8 cellular contexts compared by ENCODE assay signal in the genomic region with DNA sequence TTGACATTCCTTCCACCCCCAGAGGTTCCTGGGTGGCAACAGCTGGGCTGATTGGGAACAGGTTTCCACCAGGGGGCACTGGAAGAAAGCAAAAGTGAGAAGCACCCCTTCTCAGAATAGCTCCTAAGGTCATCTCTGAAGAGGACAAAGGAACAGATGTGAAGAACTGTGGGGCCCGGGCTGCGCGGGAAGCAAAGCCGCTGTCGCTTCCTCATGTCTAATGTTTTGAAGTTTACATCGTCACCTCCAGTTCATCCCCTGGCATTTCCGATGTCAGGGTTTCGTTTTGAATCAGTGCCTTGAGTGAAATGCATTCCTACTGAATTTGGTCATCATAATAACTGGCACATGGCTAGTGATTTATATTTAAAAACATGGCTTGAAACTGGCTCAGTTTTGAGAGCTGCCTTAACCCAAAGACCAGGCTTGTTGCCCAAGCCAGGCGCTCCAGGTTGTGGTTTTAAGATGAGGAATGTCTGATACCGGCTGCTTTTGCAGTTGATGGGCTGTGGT.
DNase-seq lines count a peak whose midpoint lies in the region; ATAC-seq and TF ChIP-seq lines count a peak whose summit lies in the region.

No MANE protein-coding gene starts in this region.

- peaks cover 6% of the 10 kb centered on the region for H3K4me1 Mint-ChIP-seq in memory B cell

- ATAC-seq in GM18868 (IDR thresholded peaks at IDR 0.05; ENCODE audit: unreplicated experiment) (peak; percentile 92), HG03095 (IDR thresholded peaks at IDR 0.05; ENCODE audit: unreplicated experiment) (peak; percentile 79), memory B cell (ENCODE audit: low read depth) (peak; percentile 69)

- H3K27me3 ChIP-seq in duodenal mucosa (ENCODE audit: control insufficient read depth in 1 of 2, insufficient read depth in 2 of 2, low read length in 2 of 2) = no peaks in the 10 kb centered on the region

- H3K27ac Mint-ChIP-seq in memory B cell = no peak overlapping the region

- peaks cover 18 to 19% of the 10 kb centered on the region in 2 donors for H3K4me1 ChIP-seq in duodenal mucosa (ENCODE audit: control insufficient read depth in 1 of 2, insufficient read depth in 2 of 2, low read length in 2 of 2)

- TF ChIP-seq CTCF in AG04449 (IDR thresholded peaks at IDR 0.05; ENCODE audit: insufficient read depth, low read length, missing control alignments) = peak; percentile 37

- no peaks in the 10 kb centered on the region for H3K9me3 ChIP-seq in duodenal mucosa (ENCODE audit: control insufficient read depth in 1 of 2, low read length in 2 of 2)

- H3K4me3 ChIP-seq in AG04449 (ENCODE audit: low read depth, low read length) (peak overlapping the region; percentile 34), duodenal mucosa (ENCODE audit: low read depth in 1 of 2, low read length in 2 of 2) (peak overlapping the region; percentile 32 to 43)

- H3K9me3 Mint-ChIP-seq in memory B cell = no peaks in the 10 kb centered on the region

- DNase-seq in AG04449 (ENCODE audit: low read depth, low spot score) (peak; percentile 92), NCI-H69 (lab: John Stamatoyannopoulos, UW) (peak; percentile 61), memory B cell (ENCODE audit: low spot score in 2 of 2) (peak; percentile 24 to 30)
- DNase-seq in activated CD4-positive, alpha-beta T cell treated with anti-CD3 and anti-CD28 coated beads, Interleukin-2, amount 50 U/mL, for 1 hour = peak; percentile 58
- DNase-seq in stimulated activated CD8-positive, alpha-beta memory T cell treated with anti-CD3 and anti-CD28 coated beads, Interleukin-15, amount 100 ng/mL, for 48 hours (ENCODE audit: low read depth in 2 of 2) = peak; percentile 74 to 78

- POLR2A ChIA-PET in AG04449 (lab: Yijun Ruan, JAX) = interaction anchor here (0.7 kb wide), 1 partner anchor 11 kb away, joined by 3 read pairs; no protein-coding TSS in a partner anchor

- H3K27me3 Mint-ChIP-seq in memory B cell = no peaks in the 10 kb centered on the region

- H3K36me3 ChIP-seq in duodenal mucosa (ENCODE audit: control insufficient read depth in 1 of 2, insufficient read depth in 2 of 2, low read length in 2 of 2) = no peaks in the 10 kb centered on the region

- CTCF ChIA-PET in AG04449 (lab: Yijun Ruan, JAX) = interaction anchor here (1.2 to 6.2 kb wide), 5 partner anchors 8 to 419 kb away, joined by 4 to 71 read pairs (median 4); no protein-coding TSS in a partner anchor

- H3K36me3 Mint-ChIP-seq in memory B cell = no peaks in the 10 kb centered on the region

- no peak overlapping the region for H3K27ac ChIP-seq in duodenal mucosa (ENCODE audit: low read depth, low read length)

- no peak overlapping the region for H3K9ac ChIP-seq in duodenal mucosa (ENCODE audit: low read depth in 1 of 2, low read length in 2 of 2)

- H3K4me3 Mint-ChIP-seq in memory B cell = peak overlapping the region; percentile 33

Comparison
In these comparisons a context has a peak if more than half of its experiments do, and no peak if none do; other contexts are left out.
1. DNase-seq: peak in every context shown above with its lines; median percentile 92 in AG04449; 76 in stimulated activated CD8-positive, alpha-beta memory T cell treated with anti-CD3 and anti-CD28 coated beads, Interleukin-15, amount 100 ng/mL, for 48 hours; 61 in NCI-H69; 58 in activated CD4-positive, alpha-beta T cell treated with anti-CD3 and anti-CD28 coated beads, Interleukin-2, amount 50 U/mL, for 1 hour; 27 in memory B cell.